ENCODE assay signal across 16 cellular contexts in genomic region chr17:20089795-20090547, GRCh38.
DNase-seq lines count a peak whose midpoint lies in the region; ATAC-seq lines count a peak whose summit lies in the region.
"Had no signal": no experiment of that assay in that cellular context is flagged by ENCODE, and none has a peak within 500 bp of the region (broad histone marks: within the 10 kb centered on the region; RNA-seq: fewer than 3 reads in every experiment).

No MANE protein-coding gene starts in this region.

- H3K36me3 ChIP-seq in neuronal stem cell (replicated peaks in 1 of 2; ENCODE audit: control insufficient read depth in 2 of 2, insufficient read depth in 2 of 2, low read length in 2 of 2): no peaks in the 10 kb centered on the region
- H3K36me3 ChIP-seq: transverse colon had no signal

- no peaks in the 10 kb centered on the region for H3K36me3 Mint-ChIP-seq in activated CD4-positive, alpha-beta memory T cell treated with anti-CD3 and anti-CD28 coated beads for 36 hours

- no peak overlapping the region for H2AK5ac ChIP-seq in neuronal stem cell (ENCODE audit: low read depth, low read length)

- H3K27ac ChIP-seq in neuronal stem cell (replicated peaks; ENCODE audit: low read length): no peak overlapping the region

- H3K27me3 ChIP-seq in neuronal stem cell (ENCODE audit: control insufficient read depth in 3 of 3, insufficient read depth in 3 of 3, low read depth in 1 of 3, low read length in 3 of 3): no peaks in the 10 kb centered on the region
- H3K27me3 ChIP-seq: transverse colon had no signal

- no peak overlapping the region for H3K9ac ChIP-seq in neuronal stem cell (ENCODE audit: low read depth, low read length, poor library complexity)

- H3K27ac Mint-ChIP-seq in stimulated activated naive CD8-positive, alpha-beta T cell treated with anti-CD3 and anti-CD28 coated beads, Interleukin-15, amount 100 ng/mL, for 72 hours: peak overlapping the region; percentile 8 to 27
- no peak overlapping the region for H3K27ac Mint-ChIP-seq in activated CD4-positive, alpha-beta memory T cell treated with anti-CD3 and anti-CD28 coated beads for 36 hours
- H3K27ac Mint-ChIP-seq: activated CD4-positive, alpha-beta T cell treated with anti-CD3 and anti-CD28 coated beads for 36 hours; T-helper 1 cell treated with Interleukin-12 subunit alpha and Interleukin-12 subunit beta and Interleukin-4 antibody, amounts not matched to agents 30 μg/mL and 1 μg/mL, for 36 hours had no signal

- H3K4me1 ChIP-seq in neuronal stem cell (ENCODE audit: control insufficient read depth in 2 of 2, insufficient read depth in 1 of 2, low read depth in 1 of 2, low read length in 2 of 2): peaks cover 24 to 41% of the 10 kb centered on the region in 2 donors
- H3K4me1 ChIP-seq: transverse colon had no signal

- H3K27me3 Mint-ChIP-seq in stimulated activated naive CD8-positive, alpha-beta T cell treated with anti-CD3 and anti-CD28 coated beads, Interleukin-15, amount 100 ng/mL, for 72 hours: no peaks in the 10 kb centered on the region
- no peaks in the 10 kb centered on the region for H3K27me3 Mint-ChIP-seq in activated CD4-positive, alpha-beta memory T cell treated with anti-CD3 and anti-CD28 coated beads for 36 hours

- no peak overlapping the region for H2BK12ac ChIP-seq in neuronal stem cell (ENCODE audit: low read length)

- H3K4ac ChIP-seq in neuronal stem cell (ENCODE audit: low read length): no peak overlapping the region

- H3K4me3 Mint-ChIP-seq in stimulated activated naive CD8-positive, alpha-beta T cell treated with anti-CD3 and anti-CD28 coated beads, Interleukin-15, amount 100 ng/mL, for 72 hours: no peak overlapping the region
- no peak overlapping the region for H3K4me3 Mint-ChIP-seq in activated CD4-positive, alpha-beta memory T cell treated with anti-CD3 and anti-CD28 coated beads for 36 hours
- H3K4me3 Mint-ChIP-seq: activated CD4-positive, alpha-beta T cell treated with anti-CD3 and anti-CD28 coated beads for 36 hours; T-helper 1 cell treated with Interleukin-12 subunit alpha and Interleukin-12 subunit beta and Interleukin-4 antibody, amounts not matched to agents 30 μg/mL and 1 μg/mL, for 36 hours had no signal

- H4K91ac ChIP-seq in neuronal stem cell (ENCODE audit: low read depth, low read length, poor library complexity): no peak overlapping the region

- no peak overlapping the region for H3K14ac ChIP-seq in neuronal stem cell (ENCODE audit: low read length)

- CTCF ChIA-PET in activated CD4-positive, alpha-beta memory T cell treated with anti-CD3 and anti-CD28 coated beads for 36 hours (lab: Charles Lee): interaction anchor here (0.6 to 1.0 kb wide), 2 partner anchors 77 to 97 kb away, joined by 3 to 4 read pairs; no protein-coding TSS in a partner anchor

- no peak overlapping the region for H4K8ac ChIP-seq in neuronal stem cell (ENCODE audit: low read depth, low read length)

- H3K18ac ChIP-seq in neuronal stem cell (ENCODE audit: low read length): peak overlapping the region; percentile 22

- intact Hi-C loops in activated CD4-positive, alpha-beta memory T cell treated with anti-CD3 and anti-CD28 coated beads for 36 hours (cut with micrococcal nuclease): no loop called here

- H2BK5ac ChIP-seq in neuronal stem cell (ENCODE audit: low read length): no peak overlapping the region

- no peaks in the 10 kb centered on the region for H3K9me3 Mint-ChIP-seq in stimulated activated naive CD8-positive, alpha-beta T cell treated with anti-CD3 and anti-CD28 coated beads, Interleukin-15, amount 100 ng/mL, for 72 hours
- H3K9me3 Mint-ChIP-seq in activated CD4-positive, alpha-beta memory T cell treated with anti-CD3 and anti-CD28 coated beads for 36 hours: no peaks in the 10 kb centered on the region
- H3K9me3 Mint-ChIP-seq: T-helper 1 cell treated with Interleukin-12 subunit alpha and Interleukin-12 subunit beta and Interleukin-4 antibody, amounts not matched to agents 30 μg/mL and 1 μg/mL, for 36 hours had no signal

- no peak overlapping the region for H2AFZ ChIP-seq in neuronal stem cell (ENCODE audit: low read length)

- H2BK120ac ChIP-seq in neuronal stem cell (ENCODE audit: low read depth, low read length): no peak overlapping the region

- POLR2A ChIA-PET in activated CD4-positive, alpha-beta memory T cell treated with anti-CD3 and anti-CD28 coated beads for 36 hours (lab: Charles Lee): no interaction called here

- ATAC-seq in stimulated activated naive CD8-positive, alpha-beta T cell treated with anti-CD3 and anti-CD28 coated beads, Interleukin-15, amount 100 ng/mL, for 72 hours: no peak
- no peak for ATAC-seq in stimulated activated naive CD8-positive, alpha-beta T cell treated with anti-CD3 and anti-CD28 coated beads, Interleukin-15, Interleukin-2, amounts not matched to agents 100 U/mL and 50 U/mL, for 24 hours
- no peak for ATAC-seq in GM21825 (IDR thresholded peaks at IDR 0.05; ENCODE audit: unreplicated experiment)
- ATAC-seq in HG02870 (IDR thresholded peaks at IDR 0.05; ENCODE audit: unreplicated experiment): no peak
- ATAC-seq in GM19467 (IDR thresholded peaks at IDR 0.05; ENCODE audit: unreplicated experiment): no peak
- no peak for ATAC-seq in HG02642 (IDR thresholded peaks at IDR 0.05; ENCODE audit: poor library complexity, unreplicated experiment)
- ATAC-seq: activated CD4-positive, alpha-beta T cell treated with anti-CD3 and anti-CD28 coated beads for 36 hours; HepG2 had no signal

- no CpG with 5 or more reads among the region's 15 CpGs for WGBS in neuronal stem cell (ENCODE audit: extremely low coverage in 2 of 2, insufficient read length in 2 of 2, insufficient replicate concordance in 1 of 2), 2 donors

- no peaks in the 10 kb centered on the region for H3K9me3 ChIP-seq in neuronal stem cell (replicated peaks in 1 of 2; ENCODE audit: control insufficient read depth in 2 of 2, insufficient read depth in 1 of 2, low read depth in 1 of 2, low read length in 2 of 2)
- H3K9me3 ChIP-seq: transverse colon had no signal

- no peak for DNase-seq in stimulated activated naive CD8-positive, alpha-beta T cell treated with anti-CD3 and anti-CD28 coated beads, Interleukin-15, amount 100 ng/mL, for 72 hours
- DNase-seq in stimulated activated naive CD8-positive, alpha-beta T cell treated with anti-CD3 and anti-CD28 coated beads, Interleukin-15, Interleukin-2, amounts not matched to agents 100 U/mL and 50 U/mL, for 24 hours: no peak
- peak; percentile 25 for DNase-seq in activated CD4-positive, alpha-beta memory T cell treated with anti-CD3 and anti-CD28 coated beads for 36 hours
- no peak for DNase-seq in neuronal stem cell (ENCODE audit: low spot score)
- DNase-seq: activated CD4-positive, alpha-beta T cell treated with anti-CD3 and anti-CD28 coated beads for 36 hours; activated T-cell treated with anti-CD3 and anti-CD28 coated beads, Interleukin-2, amount 50 U/mL, for 48 hours; aorta; NCI-H345; occipital lobe; transverse colon had no signal

- H3K4me3 ChIP-seq in neuronal stem cell (ENCODE audit: low read length in 2 of 2): no peak overlapping the region
- H3K4me3 ChIP-seq: transverse colon had no signal

- H3K23ac ChIP-seq in neuronal stem cell (ENCODE audit: low read depth, low read length, poor library complexity): no peak overlapping the region

- H3K79me1 ChIP-seq in neuronal stem cell (ENCODE audit: low read depth, low read length): no peaks in the 10 kb centered on the region

- peaks cover 8% of the 10 kb centered on the region for H3K4me1 Mint-ChIP-seq in stimulated activated naive CD8-positive, alpha-beta T cell treated with anti-CD3 and anti-CD28 coated beads, Interleukin-15, amount 100 ng/mL, for 72 hours
- peaks cover 13% of the 10 kb centered on the region for H3K4me1 Mint-ChIP-seq in activated CD4-positive, alpha-beta memory T cell treated with anti-CD3 and anti-CD28 coated beads for 36 hours (ENCODE audit: low read depth)

- peak overlapping the region; percentile 1 for H2BK15ac ChIP-seq in neuronal stem cell (ENCODE audit: low read length)

- no peak overlapping the region for H3K4me2 ChIP-seq in neuronal stem cell (ENCODE audit: insufficient read depth, low read length, poor library complexity, severe bottlenecking)
